ENCODE assay signal across 8 cellular contexts in genomic region chr5:96657068-96657467, GRCh38. TPM values are rescaled to one million over a fixed set of nuclear protein-coding genes. Genes with fewer than 3 reads are reported as not detected.
DNase-seq lines count a peak whose midpoint lies in the region; ATAC-seq and TF ChIP-seq lines count a peak whose summit lies in the region.

No MANE protein-coding gene starts in this region.

- peaks cover 8% of the 10 kb centered on the region for H3K36me3 Mint-ChIP-seq in Caco-2 (ENCODE audit: insufficient read depth, unreplicated experiment)
- peaks cover 18% of the 10 kb centered on the region for H3K36me3 Mint-ChIP-seq in effector memory CD8-positive, alpha-beta T cell (ENCODE audit: insufficient read depth)

- CTCF ChIA-PET in Caco-2 (lab: Charles Lee): no interaction called here

- no peaks in the 10 kb centered on the region for H3K9me3 ChIP-seq in Caco-2

- peak overlapping the region; percentile 70 for H3K27ac Mint-ChIP-seq in Caco-2 (ENCODE audit: unreplicated experiment)
- H3K27ac Mint-ChIP-seq in effector memory CD8-positive, alpha-beta T cell: peak overlapping the region; percentile 23 to 79

- H3K36me3 ChIP-seq in Caco-2 (ENCODE audit: control insufficient read depth, insufficient read depth, low read length): no peaks in the 10 kb centered on the region

- no peaks in the 10 kb centered on the region for H3K9me3 Mint-ChIP-seq in Caco-2 (ENCODE audit: unreplicated experiment)
- no peaks in the 10 kb centered on the region for H3K9me3 Mint-ChIP-seq in effector memory CD8-positive, alpha-beta T cell

- peaks cover 45% of the 10 kb centered on the region for H3K4me1 Mint-ChIP-seq in Caco-2 (ENCODE audit: low read depth, unreplicated experiment)
- peaks cover 48 to 57% of the 10 kb centered on the region in 2 donors for H3K4me1 Mint-ChIP-seq in effector memory CD8-positive, alpha-beta T cell (ENCODE audit: low read depth in 2 of 2)

- POLR2A ChIA-PET in Caco-2 (lab: Charles Lee): no interaction called here

- H3K4me3 ChIP-seq in Caco-2 (ENCODE audit: low read depth, low read length): no peak overlapping the region

- no TSS peak for BruUV-seq in Caco-2 (replicated peaks; lab: Mats Ljungman, UMichigan)

- H3K4me1 ChIP-seq in Caco-2: peaks cover 75% of the 10 kb centered on the region

- no peak overlapping the region for H3K4me3 Mint-ChIP-seq in Caco-2 (ENCODE audit: unreplicated experiment)
- H3K4me3 Mint-ChIP-seq in effector memory CD8-positive, alpha-beta T cell: peak overlapping the region; percentile 37 to 57

- intact Hi-C loops in Caco-2 (cut with micrococcal nuclease; ENCODE audit: unreplicated experiment): no loop called here

- ATAC-seq in GM19468 (IDR thresholded peaks at IDR 0.05; ENCODE audit: extremely low read depth, unreplicated experiment): peak; percentile 77
- ATAC-seq in HG03460 (IDR thresholded peaks at IDR 0.05; ENCODE audit: unreplicated experiment): peak; percentile 59
- ATAC-seq in effector memory CD8-positive, alpha-beta T cell (replicated peaks): peak; percentile 59

- TF ChIP-seq CTCF in Caco-2 (IDR thresholded peaks at IDR 0.05; ENCODE audit: insufficient read depth in 1 of 2, low read depth in 1 of 2, low read length in 1 of 2, severe bottlenecking in 1 of 2, unreplicated experiment in 1 of 2): no peak

- DNase-seq in Caco-2 (no peak), T1000 (lab: John Stamatoyannopoulos, UW) (peak; percentile 22), NCI-H146 treated with DMSO at 0.1 percent for 48 hours (lab: John Stamatoyannopoulos, UW; ENCODE audit: unreplicated experiment) (no peak), KG1 (lab: John Stamatoyannopoulos, UW) (no peak)
- peak; percentile 37 to 44 (median 40) for DNase-seq in effector memory CD8-positive, alpha-beta T cell
- DNase-seq in stimulated activated CD8-positive, alpha-beta memory T cell treated with anti-CD3 and anti-CD28 coated beads, Interleukin-2, amount 100 ng/mL, for 1 hour (ENCODE audit: low read depth in 2 of 2): peak; percentile 27 to 39

- H3K27me3 Mint-ChIP-seq in Caco-2 (ENCODE audit: insufficient read depth, unreplicated experiment): no peaks in the 10 kb centered on the region
- no peaks in the 10 kb centered on the region for H3K27me3 Mint-ChIP-seq in effector memory CD8-positive, alpha-beta T cell

- H3K27me3 ChIP-seq in Caco-2 (replicated peaks; ENCODE audit: control insufficient read depth, insufficient read depth, low read length): no peaks in the 10 kb centered on the region

RNA-seq across cellular contexts. Expression of gene CAST, which starts 5.1 kb away (rescaled TPM):
- total RNA-seq in Caco-2 (2022): 418 and 426 TPM in 2 replicates

Comparison
In these comparisons a context has a peak if more than half of its experiments do, and no peak if none do; other contexts are left out.
1. DNase-seq: peak in T1000 (single experiment), effector memory CD8-positive, alpha-beta T cell (3 of 3) and stimulated activated CD8-positive, alpha-beta memory T cell treated with anti-CD3 and anti-CD28 coated beads, Interleukin-2, amount 100 ng/mL, for 1 hour (2 of 2); none in Caco-2 (0 of 2), NCI-H146 treated with DMSO at 0.1 percent for 48 hours (single experiment) and KG1 (single experiment).
2. Peak in every context shown above with its lines, with median percentiles within 50 percentile points of each other: ATAC-seq.